In the genomic region with DNA sequence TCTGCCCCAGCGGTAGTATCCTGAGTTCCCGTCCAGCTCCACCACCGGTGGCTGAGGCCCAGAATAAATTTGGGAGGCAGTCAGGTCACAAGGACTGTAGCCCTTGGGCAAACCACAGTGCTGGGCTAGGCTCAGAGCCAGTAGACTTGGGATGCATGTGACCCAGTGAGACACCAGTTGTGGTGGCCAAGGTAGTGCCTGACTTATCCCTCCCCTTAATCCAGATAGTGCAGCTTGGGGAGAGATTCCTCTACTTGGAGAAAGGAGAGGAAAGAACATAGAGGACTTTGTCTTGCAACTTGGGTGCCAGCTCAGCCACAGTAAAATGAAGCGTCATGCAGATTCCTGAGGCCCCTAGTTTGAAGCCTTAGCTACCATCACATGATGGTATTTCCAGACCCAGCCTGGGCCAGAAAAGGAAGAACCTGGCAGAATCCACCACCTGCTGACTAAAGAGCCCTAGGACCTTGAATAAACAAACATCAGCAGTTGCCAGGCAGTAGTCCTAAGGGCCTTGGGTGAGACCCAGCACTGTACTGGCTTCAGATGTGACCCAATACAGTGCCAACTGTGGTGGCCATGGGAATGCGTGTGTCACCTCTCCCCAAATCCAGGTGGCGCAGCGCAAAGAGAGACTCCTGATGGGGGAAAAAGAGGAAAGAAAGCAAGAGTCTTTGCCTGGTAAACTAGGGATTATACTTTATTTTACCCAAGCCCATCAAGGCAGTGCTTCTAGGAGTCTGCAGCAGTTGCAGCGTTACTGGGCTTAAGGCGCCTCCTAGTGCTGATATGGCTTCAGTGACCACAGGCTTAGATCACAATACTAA, we compare ENCODE assay signal across 8 cellular contexts. TPM values are rescaled to one million over a fixed set of nuclear protein-coding genes. Genes with fewer than 3 reads are reported as not detected.
A peak's percentile ranks its signal among the peaks of the same experiment; 100 is the strongest.
DNase-seq lines count a peak whose midpoint lies in the region; ATAC-seq and TF ChIP-seq lines count a peak whose summit lies in the region.

No MANE protein-coding gene starts in this region.

- H3K4me1 ChIP-seq in OCI-LY3 (ENCODE audit: low read length), result no peaks in the 10 kb centered on the region

- H3K79me2 ChIP-seq in OCI-LY3 (ENCODE audit: low read length), result no peaks in the 10 kb centered on the region

- H3K4me2 ChIP-seq in OCI-LY3 (ENCODE audit: low read length), result no peak overlapping the region

- H3K4me3 ChIP-seq in OCI-LY3 (ENCODE audit: low read length), result no peak overlapping the region

- H3K27me3 ChIP-seq in OCI-LY3 (ENCODE audit: low read depth, low read length), result no peaks in the 10 kb centered on the region

- H3K9me3 ChIP-seq in OCI-LY3 (ENCODE audit: insufficient read depth, low read length), result no peaks in the 10 kb centered on the region

- H3K27ac Mint-ChIP-seq in natural killer cell treated with Interleukin-12 subunit alpha and Interleukin-12 subunit beta and Interleukin-15 and Interleukin-18, amount 100 ng/mL, for 72 hours, result no peak overlapping the region
- H3K27ac Mint-ChIP-seq in stimulated activated naive CD8-positive, alpha-beta T cell treated with anti-CD3 and anti-CD28 coated beads, Interleukin-15, amount 100 ng/mL, for 72 hours, result peak overlapping the region in 1 of 2 donors; percentile 5

- peaks cover 4 to 26% of the 10 kb centered on the region in 2 donors for H3K27me3 Mint-ChIP-seq in natural killer cell treated with Interleukin-12 subunit alpha and Interleukin-12 subunit beta and Interleukin-15 and Interleukin-18, amount 100 ng/mL, for 72 hours
- peaks cover under 1% of the 10 kb centered on the region for H3K27me3 Mint-ChIP-seq in stimulated activated naive CD8-positive, alpha-beta T cell treated with anti-CD3 and anti-CD28 coated beads, Interleukin-15, amount 100 ng/mL, for 72 hours

- TF ChIP-seq CTCF in OCI-LY3 (IDR thresholded peaks at IDR 0.05; ENCODE audit: low read depth, low read length), result peak; percentile 77

- no peak overlapping the region for H3K27ac ChIP-seq in OCI-LY3 (ENCODE audit: low read length)

- no peaks in the 10 kb centered on the region for H3K36me3 Mint-ChIP-seq in natural killer cell treated with Interleukin-12 subunit alpha and Interleukin-12 subunit beta and Interleukin-15 and Interleukin-18, amount 100 ng/mL, for 72 hours

- ATAC-seq in GM19467 (IDR thresholded peaks at IDR 0.05; ENCODE audit: unreplicated experiment), result peak; percentile 91
- peak; percentile 74 to 79 for ATAC-seq in natural killer cell treated with Interleukin-12 subunit alpha and Interleukin-12 subunit beta and Interleukin-15 and Interleukin-18, amount 100 ng/mL, for 72 hours
- peak; percentile 96 for ATAC-seq in stimulated activated naive CD8-positive, alpha-beta T cell treated with anti-CD3 and anti-CD28 coated beads, Interleukin-15, amount 100 ng/mL, for 72 hours

- no peaks in the 10 kb centered on the region for H4K20me1 ChIP-seq in OCI-LY3 (ENCODE audit: insufficient read depth, low read length)

- no peaks in the 10 kb centered on the region for H3K4me1 Mint-ChIP-seq in natural killer cell treated with Interleukin-12 subunit alpha and Interleukin-12 subunit beta and Interleukin-15 and Interleukin-18, amount 100 ng/mL, for 72 hours (ENCODE audit: low read depth in 2 of 2)
- H3K4me1 Mint-ChIP-seq in stimulated activated naive CD8-positive, alpha-beta T cell treated with anti-CD3 and anti-CD28 coated beads, Interleukin-15, amount 100 ng/mL, for 72 hours, result no peaks in the 10 kb centered on the region

- no peak overlapping the region for H3K9ac ChIP-seq in OCI-LY3 (ENCODE audit: low read length)

- no peak overlapping the region for H3K4me3 Mint-ChIP-seq in natural killer cell treated with Interleukin-12 subunit alpha and Interleukin-12 subunit beta and Interleukin-15 and Interleukin-18, amount 100 ng/mL, for 72 hours
- no peak overlapping the region for H3K4me3 Mint-ChIP-seq in stimulated activated naive CD8-positive, alpha-beta T cell treated with anti-CD3 and anti-CD28 coated beads, Interleukin-15, amount 100 ng/mL, for 72 hours

- H3K36me3 ChIP-seq in OCI-LY3 (replicated peaks; ENCODE audit: low read depth, low read length), result no peaks in the 10 kb centered on the region

- no peaks in the 10 kb centered on the region for H3K9me3 Mint-ChIP-seq in natural killer cell treated with Interleukin-12 subunit alpha and Interleukin-12 subunit beta and Interleukin-15 and Interleukin-18, amount 100 ng/mL, for 72 hours
- no peaks in the 10 kb centered on the region for H3K9me3 Mint-ChIP-seq in stimulated activated naive CD8-positive, alpha-beta T cell treated with anti-CD3 and anti-CD28 coated beads, Interleukin-15, amount 100 ng/mL, for 72 hours

- H2AFZ ChIP-seq in OCI-LY3 (ENCODE audit: low read depth, low read length), result no peak overlapping the region

- DNase-seq in COLO668 (lab: John Stamatoyannopoulos, UW; ENCODE audit: unreplicated experiment) (peak; percentile 56), HT-29 (ENCODE audit: low spot score) (peak; percentile 91), fibroblast of gingiva (ENCODE audit: low read depth) (peak; percentile 76)
- peak; percentile 58 for DNase-seq in activated T-cell treated with anti-CD3 and anti-CD28 coated beads, Interleukin-2, amount 50 U/mL, for 1 hour
- DNase-seq in natural killer cell treated with Interleukin-12 subunit alpha and Interleukin-12 subunit beta and Interleukin-15 and Interleukin-18, amount 100 ng/mL, for 72 hours (ENCODE audit: low spot score), result peak; percentile 64
- DNase-seq in stimulated activated naive CD8-positive, alpha-beta T cell treated with anti-CD3 and anti-CD28 coated beads, Interleukin-15, amount 100 ng/mL, for 72 hours, result peak; percentile 50 to 70

RNA-seq across cellular contexts. Expression of a gene that starts 17.0 kb away (rescaled TPM):
- 23.4 and 42.3 TPM in 2 replicates for total RNA-seq in HT-29 (2014; rRNA removed; shearing (Covaris generic))
- 10 to 100 TPM; 39.2 to 84.1 TPM for total RNA-seq in natural killer cell treated with Interleukin-12 subunit alpha and Interleukin-12 subunit beta and Interleukin-15 and Interleukin-18, amount 100 ng/mL, for 72 hours

RNA-seq across cellular contexts. Expression of a gene that starts 54.3 kb away (rescaled TPM):
- 9.8 and 10.6 TPM in 2 replicates for total RNA-seq in HT-29 (2014; rRNA removed; shearing (Covaris generic))
- under 1 TPM; 0.56 to 0.90 TPM for total RNA-seq in natural killer cell treated with Interleukin-12 subunit alpha and Interleukin-12 subunit beta and Interleukin-15 and Interleukin-18, amount 100 ng/mL, for 72 hours
